Comparison of ENCODE assay signal across 16 cellular contexts in genomic region chr13:80082396-80083096, GRCh38.
DNase-seq lines count a peak whose midpoint lies in the region; ATAC-seq and TF ChIP-seq lines count a peak whose summit lies in the region.
"Had no signal": no experiment of that assay in that cellular context is flagged by ENCODE, and none has a peak within 500 bp of the region (broad histone marks: within the 10 kb centered on the region; RNA-seq: fewer than 3 reads in every experiment).

No MANE protein-coding gene starts in this region.

- H3K4me3 Mint-ChIP-seq in natural killer cell, result no peak overlapping the region

- H3K27ac ChIP-seq in aorta (ENCODE audit: low read depth in 1 of 2, low read length in 2 of 2), result no peak overlapping the region

- no peak overlapping the region for H3K27ac Mint-ChIP-seq in natural killer cell

- intact Hi-C loops in natural killer cell (cut with micrococcal nuclease), result no loop called here
- intact Hi-C loops in aorta (cut with DNase I), result loop anchor here in 1 of 2 donors (10.0 kb wide), 1 partner anchor 52 kb away; no protein-coding TSS in a partner anchor

- H3K9me3 ChIP-seq in aorta (ENCODE audit: control insufficient read depth, low read length), result no peaks in the 10 kb centered on the region
- H3K9me3 ChIP-seq: upper lobe of left lung had no signal

- H3K27me3 Mint-ChIP-seq in natural killer cell (ENCODE audit: low read depth in 2 of 2), result no peaks in the 10 kb centered on the region

- TF ChIP-seq CTCF in AG10803 (conservative IDR thresholded peaks at IDR 0.05; ENCODE audit: low read length) (no peak), natural killer cell (IDR thresholded peaks at IDR 0.05) (no peak)

- DNase-seq in AG10803 (ENCODE audit: low read depth) (peak; percentile 76), NCI-H226 (peak; percentile 21), cerebellum (ENCODE audit: low spot score) (peak; percentile 62), kidney glomerular epithelial cell (lab: John Stamatoyannopoulos, UW) (peak; percentile 76), natural killer cell (no peak), aorta (no peak), SHP77 treated with DMSO at 0.1 percent for 48 hours (lab: John Stamatoyannopoulos, UW) (no peak), iPS-NIHi7 (ENCODE audit: extremely low spot score) (no peak)
- DNase-seq: activated CD4-positive, alpha-beta T cell treated with anti-CD3 and anti-CD28 coated beads, Interleukin-2, amount 50 U/mL, for 48 hours; NCI-H1436 treated with DMSO at 0.1 percent for 48 hours; NCI-H524 treated with DMSO at 0.1 percent for 48 hours; posterior cingulate gyrus; stimulated activated CD4-positive, alpha-beta T cell treated with anti-CD3 and anti-CD28 coated beads, Interleukin-1b, Interleukin-23, amount 100 ng/mL, for 48 hours; stimulated activated CD8-positive, alpha-beta memory T cell treated with anti-CD3 and anti-CD28 coated beads, Interleukin-4, amount 100 ng/mL, for 48 hours; T-helper 2 cell; upper lobe of left lung had no signal

- H3K4me3 ChIP-seq in AG10803 (ENCODE audit: low read length), result no peak overlapping the region
- no peak overlapping the region for H3K4me3 ChIP-seq in aorta (ENCODE audit: low read length in 2 of 2)
- H3K4me3 ChIP-seq: upper lobe of left lung had no signal

- H3K9me3 Mint-ChIP-seq in natural killer cell, result no peaks in the 10 kb centered on the region

- no peaks in the 10 kb centered on the region for H3K4me1 Mint-ChIP-seq in natural killer cell

- H3K27me3 ChIP-seq in aorta (ENCODE audit: control insufficient read depth in 1 of 2, insufficient read depth in 2 of 2, low read length in 1 of 2), result no peaks in the 10 kb centered on the region
- H3K27me3 ChIP-seq: upper lobe of left lung had no signal

- no peaks in the 10 kb centered on the region for H3K36me3 Mint-ChIP-seq in natural killer cell

- no peaks in the 10 kb centered on the region for H3K36me3 ChIP-seq in aorta (ENCODE audit: control insufficient read depth in 1 of 2, insufficient read depth in 2 of 2, low read length in 1 of 2)
- H3K36me3 ChIP-seq: upper lobe of left lung had no signal

- ATAC-seq in natural killer cell (no peak), aorta (ENCODE audit: low FRiP score) (no peak)

- peaks cover 0 to 8% of the 10 kb centered on the region in 2 donors for H3K4me1 ChIP-seq in aorta (ENCODE audit: control insufficient read depth in 1 of 2, insufficient read depth in 2 of 2, low read length in 2 of 2)

Comparison
In these comparisons a context has a peak if more than half of its experiments do, and no peak if none do; other contexts are left out.
1. DNase-seq: peak in AG10803 (single experiment), NCI-H226 (single experiment), cerebellum (single experiment) and kidney glomerular epithelial cell (single experiment); none in natural killer cell (single experiment), aorta (0 of 2), SHP77 treated with DMSO at 0.1 percent for 48 hours (single experiment) and iPS-NIHi7 (single experiment).